In the genomic region with DNA sequence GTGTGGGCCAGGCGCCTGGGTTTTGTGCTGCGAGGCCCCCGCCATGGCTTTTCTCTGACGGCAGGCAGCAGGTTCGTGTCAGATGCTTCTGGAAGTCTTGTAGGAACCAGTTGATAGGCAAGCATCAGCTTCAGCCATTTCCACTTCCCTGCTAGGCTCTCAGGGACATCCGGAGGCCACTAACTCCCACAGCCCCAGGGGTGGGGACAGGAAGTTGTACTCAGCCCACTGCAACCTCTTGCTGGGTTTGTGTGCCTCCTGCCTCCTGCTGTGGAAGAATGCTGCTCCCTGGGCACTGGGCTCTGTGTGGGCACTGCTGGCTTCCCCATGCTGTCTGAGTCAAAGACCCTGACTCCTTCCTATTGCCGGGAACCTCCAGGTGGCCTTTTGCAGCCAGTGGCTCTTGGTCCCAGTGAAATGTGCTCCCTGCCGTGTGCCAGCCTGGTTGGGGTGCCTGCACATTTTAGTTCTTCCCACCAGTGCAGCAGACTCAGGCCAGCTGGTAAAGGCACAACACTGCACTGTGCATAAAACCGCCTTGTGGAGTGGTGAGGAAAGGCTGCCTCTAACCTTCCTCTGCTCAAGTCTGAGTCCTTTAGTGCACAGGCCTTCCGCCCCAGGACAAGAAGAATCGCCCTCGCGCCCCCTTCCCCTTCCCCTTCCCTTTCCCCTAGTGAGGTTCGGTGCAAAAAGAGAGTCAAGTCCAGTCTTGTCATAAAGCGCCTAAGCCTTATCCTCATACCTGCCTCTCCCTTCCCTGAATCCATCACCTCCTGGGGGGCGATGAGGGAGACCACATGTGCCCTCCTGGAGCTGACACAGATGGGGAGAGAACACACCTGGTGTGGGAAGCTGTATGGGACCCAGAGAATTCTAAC, we compare ENCODE assay signal across 9 cellular contexts. TPM values are rescaled to one million over a fixed set of nuclear protein-coding genes. Genes with fewer than 3 reads are reported as not detected.
DNase-seq lines count a peak whose midpoint lies in the region; ATAC-seq, FAIRE-seq and TF ChIP-seq lines count a peak whose summit lies in the region.
"Had no signal": no experiment of that assay in that cellular context is flagged by ENCODE, and none has a peak within 500 bp of the region (broad histone marks: within the 10 kb centered on the region; RNA-seq: fewer than 3 reads in every experiment).

No MANE protein-coding gene starts in this region.

- TF ChIP-seq CTCF in esophagus squamous epithelium (IDR thresholded peaks at IDR 0.05) (no peak), omental fat pad (IDR thresholded peaks at IDR 0.05) (no peak), hepatocyte (IDR thresholded peaks at IDR 0.05; ENCODE audit: poor library complexity) (no peak)

- no peak overlapping the region for H3K4me3 ChIP-seq in esophagus squamous epithelium
- H3K4me3 ChIP-seq in aorta (ENCODE audit: low read length in 2 of 2) = no peak overlapping the region
- H3K4me3 ChIP-seq in hepatocyte = no peak overlapping the region

- TF ChIP-seq POLR2A in esophagus squamous epithelium (IDR thresholded peaks at IDR 0.05) = no peak

- H3K4me1 ChIP-seq in esophagus squamous epithelium (peaks cover 49 to 71% (median 51%) of the 10 kb centered on the region in 3 donors), aorta (ENCODE audit: control insufficient read depth in 1 of 2, insufficient read depth in 2 of 2, low read length in 2 of 2) (no peaks in the 10 kb centered on the region), hepatocyte (ENCODE audit: insufficient read depth) (peaks cover 5% of the 10 kb centered on the region)

- no peaks in the 10 kb centered on the region for H3K9me3 ChIP-seq in esophagus squamous epithelium
- H3K9me3 ChIP-seq in aorta (ENCODE audit: control insufficient read depth, low read length) = no peaks in the 10 kb centered on the region
- H3K9me3 ChIP-seq in hepatocyte (ENCODE audit: low read depth) = no peaks in the 10 kb centered on the region

- 25 to 44% methylated on average over 4 to 5 of the region's 16 CpGs for WGBS in esophagus squamous epithelium, 2 donors
- WGBS in aorta, 2 donors = 90% methylated on average over 16 of the region's 16 CpGs
- WGBS in hepatocyte (ENCODE audit: low lambda C conversion rate, missing lambda C conversion rate) = 81% methylated on average over 14 of the region's 16 CpGs

- peaks cover 0 to 26% (median 0%) of the 10 kb centered on the region in 3 donors for H3K36me3 ChIP-seq in esophagus squamous epithelium
- H3K36me3 ChIP-seq in aorta (ENCODE audit: control insufficient read depth in 1 of 2, insufficient read depth in 2 of 2, low read length in 1 of 2) = no peaks in the 10 kb centered on the region
- H3K36me3 ChIP-seq in hepatocyte (replicated peaks; ENCODE audit: insufficient read depth, low read depth) = no peaks in the 10 kb centered on the region

- H3K27ac ChIP-seq in esophagus squamous epithelium (peak overlapping the region; percentile 60 to 82 (median 73)), aorta (ENCODE audit: low read depth in 1 of 2, low read length in 2 of 2) (no peak overlapping the region), hepatocyte (no peak overlapping the region)

- FAIRE-seq in RCC 7860 (lab: Jason Lieb, UNC) = no peak

- no peak overlapping the region for H2AFZ ChIP-seq in hepatocyte

- H3K27me3 ChIP-seq in esophagus squamous epithelium = no peaks in the 10 kb centered on the region
- no peaks in the 10 kb centered on the region for H3K27me3 ChIP-seq in aorta (ENCODE audit: control insufficient read depth in 1 of 2, insufficient read depth in 2 of 2, low read length in 1 of 2)
- H3K27me3 ChIP-seq in hepatocyte = no peaks in the 10 kb centered on the region

- H3K79me2 ChIP-seq in hepatocyte = peaks cover 39% of the 10 kb centered on the region

- no peak overlapping the region for H3K4me2 ChIP-seq in hepatocyte

- peaks cover 11% of the 10 kb centered on the region for H4K20me1 ChIP-seq in hepatocyte (ENCODE audit: insufficient read depth, poor library complexity, severe bottlenecking)

- no peaks in the 10 kb centered on the region for H3K9me2 ChIP-seq in hepatocyte (replicated peaks; ENCODE audit: insufficient read depth)

- intact Hi-C loops in esophagus squamous epithelium (cut with DNase I) = no loop called here
- intact Hi-C loops in aorta (cut with DNase I) = loop anchor here in 1 of 2 donors (10.0 kb wide), 1 partner anchor 55 kb away; no protein-coding TSS in a partner anchor

- DNase-seq in CD1c-positive myeloid dendritic cell (ENCODE audit: extremely low spot score) (peak; percentile 79), RCC 7860 (ENCODE audit: low spot score) (peak; percentile 49), esophagus squamous epithelium (lab: John Stamatoyannopoulos, UW) (no peak), omental fat pad (ENCODE audit: low spot score) (no peak), aorta (no peak), hepatocyte (ENCODE audit: low spot score) (no peak)
- DNase-seq in stimulated activated naive CD8-positive, alpha-beta T cell treated with anti-CD3 and anti-CD28 coated beads, Interleukin-15, Interleukin-2, amounts not matched to agents 100 U/mL and 50 U/mL, for 24 hours = peak; percentile 52
- DNase-seq: naive B cell had no signal

- ATAC-seq in GM21717 (IDR thresholded peaks at IDR 0.05; ENCODE audit: unreplicated experiment) (peak; percentile 47), omental fat pad (ENCODE audit: low FRiP score) (no peak), aorta (ENCODE audit: low FRiP score) (no peak)
- ATAC-seq in stimulated activated naive CD8-positive, alpha-beta T cell treated with anti-CD3 and anti-CD28 coated beads, Interleukin-15, Interleukin-2, amounts not matched to agents 100 U/mL and 50 U/mL, for 24 hours = peak; percentile 41

RNA-seq across cellular contexts. Expression of gene LDHD, which starts 16.6 kb away (rescaled TPM):
- total RNA-seq in esophagus squamous epithelium (10 to 100 TPM in 2 of 4 donors, 1 to 10 TPM in 2; 3.3 to 20.4 (median 10.4) TPM), omental fat pad (10 to 100 TPM; 10.2 to 52.5 (median 17.4) TPM), aorta (1 to 10 TPM; 5.5 to 5.6 TPM), hepatocyte (12.7 and 13.9 TPM in 2 replicates)
- polyA plus RNA-seq in aorta (1 to 10 TPM; 5.6 to 6.8 TPM), hepatocyte (10.8 and 21.9 TPM in 2 replicates)

RNA-seq across cellular contexts. Expression of gene ZFP1, which starts 48.3 kb away (rescaled TPM):
- total RNA-seq in esophagus squamous epithelium = 1 to 10 TPM; 3.1 to 9.1 (median 5.7) TPM
- 10 to 100 TPM in 1 of 4 donors, 1 to 10 TPM in 3; 5.5 to 12.6 (median 7.0) TPM for total RNA-seq in omental fat pad
- 10 to 100 TPM; 13.1 to 19.2 TPM for total RNA-seq in aorta
- 1 to 10 TPM; 3.9 to 6.3 TPM for polyA plus RNA-seq in aorta
- 14.4 and 18.0 TPM in 2 replicates for total RNA-seq in hepatocyte
- polyA plus RNA-seq in hepatocyte = 5.0 and 9.4 TPM in 2 replicates

Comparison
In these comparisons a context has a peak if more than half of its experiments do, and no peak if none do; other contexts are left out.
1. DNase-seq: peak in CD1c-positive myeloid dendritic cell (single experiment), RCC 7860 (single experiment) and stimulated activated naive CD8-positive, alpha-beta T cell treated with anti-CD3 and anti-CD28 coated beads, Interleukin-15, Interleukin-2, amounts not matched to agents 100 U/mL and 50 U/mL, for 24 hours (single experiment); none in esophagus squamous epithelium (single experiment), omental fat pad (single experiment), aorta (0 of 2) and hepatocyte (single experiment).
2. ATAC-seq: peak in GM21717 (single experiment) and stimulated activated naive CD8-positive, alpha-beta T cell treated with anti-CD3 and anti-CD28 coated beads, Interleukin-15, Interleukin-2, amounts not matched to agents 100 U/mL and 50 U/mL, for 24 hours (single experiment); none in omental fat pad (single experiment) and aorta (single experiment).
3. H3K27ac ChIP-seq: peak in esophagus squamous epithelium (4 of 4); none in aorta (0 of 2) and hepatocyte (single experiment).